In genomic region chr9:120925535-120926396, GRCh38 we compare ENCODE assay signal across 8 cellular contexts. TPM values are rescaled to one million over a fixed set of nuclear protein-coding genes. Genes with fewer than 3 reads are reported as not detected.
A peak's percentile ranks its signal among the peaks of the same experiment; 100 is the strongest.
DNase-seq lines count a peak whose midpoint lies in the region; ATAC-seq, FAIRE-seq and TF ChIP-seq lines count a peak whose summit lies in the region.

No MANE protein-coding gene starts in this region.

- TF ChIP-seq CTCF in bronchial epithelial cell (IDR thresholded peaks at IDR 0.05; ENCODE audit: insufficient read depth, low read length, severe bottlenecking): no peak
- no peak for TF ChIP-seq CTCF in type B pancreatic cell (conservative IDR thresholded peaks at IDR 0.05)

- H3K4me1 Mint-ChIP-seq in natural killer cell treated with Interleukin-12 subunit alpha and Interleukin-12 subunit beta and Interleukin-15 and Interleukin-18, amount 100 ng/mL, for 72 hours (ENCODE audit: low read depth in 2 of 2): peaks cover 65 to 86% of the 10 kb centered on the region in 2 donors
- H3K4me1 Mint-ChIP-seq in type B pancreatic cell (ENCODE audit: unreplicated experiment): peaks cover 18% of the 10 kb centered on the region

- ATAC-seq in GM18511 (IDR thresholded peaks at IDR 0.05; ENCODE audit: unreplicated experiment): peak; percentile 49
- peak; percentile 51 for ATAC-seq in HG02938 (IDR thresholded peaks at IDR 0.05; ENCODE audit: unreplicated experiment)
- ATAC-seq in natural killer cell treated with Interleukin-12 subunit alpha and Interleukin-12 subunit beta and Interleukin-15 and Interleukin-18, amount 100 ng/mL, for 72 hours: peak; percentile 76 to 85

- H3K4me3 ChIP-seq in bronchial epithelial cell (ENCODE audit: low read depth, low read length): no peak overlapping the region

- H3K36me3 Mint-ChIP-seq in natural killer cell treated with Interleukin-12 subunit alpha and Interleukin-12 subunit beta and Interleukin-15 and Interleukin-18, amount 100 ng/mL, for 72 hours: peaks cover 24% of the 10 kb centered on the region
- no peaks in the 10 kb centered on the region for H3K36me3 Mint-ChIP-seq in type B pancreatic cell

- H3K27me3 ChIP-seq in bronchial epithelial cell (ENCODE audit: control insufficient read depth, insufficient read depth, low read length): no peaks in the 10 kb centered on the region

- FAIRE-seq in bronchial epithelial cell (lab: Jason Lieb, UNC): no peak

- H3K4me3 Mint-ChIP-seq in natural killer cell treated with Interleukin-12 subunit alpha and Interleukin-12 subunit beta and Interleukin-15 and Interleukin-18, amount 100 ng/mL, for 72 hours: peak overlapping the region; percentile 99
- H3K4me3 Mint-ChIP-seq in type B pancreatic cell: peak overlapping the region; percentile 28

- peak overlapping the region; percentile 97 to 98 for H3K27ac Mint-ChIP-seq in natural killer cell treated with Interleukin-12 subunit alpha and Interleukin-12 subunit beta and Interleukin-15 and Interleukin-18, amount 100 ng/mL, for 72 hours
- H3K27ac Mint-ChIP-seq in type B pancreatic cell: no peak overlapping the region

- peak; percentile 70 for DNase-seq in T-helper 9 cell
- DNase-seq in bronchial epithelial cell (ENCODE audit: low read depth): peak; percentile 83
- peak; percentile 92 for DNase-seq in natural killer cell treated with Interleukin-12 subunit alpha and Interleukin-12 subunit beta and Interleukin-15 and Interleukin-18, amount 100 ng/mL, for 72 hours (ENCODE audit: low spot score)
- DNase-seq in type B pancreatic cell (ENCODE audit: extremely low spot score, unreplicated experiment): no peak
- no peak for DNase-seq in D341Med (ENCODE audit: low spot score)
- no peak for DNase-seq in SKM-1 treated with dmso at 0.1 percent for 144 hours (lab: John Stamatoyannopoulos, UW; ENCODE audit: unreplicated experiment)

- no peaks in the 10 kb centered on the region for H3K27me3 Mint-ChIP-seq in natural killer cell treated with Interleukin-12 subunit alpha and Interleukin-12 subunit beta and Interleukin-15 and Interleukin-18, amount 100 ng/mL, for 72 hours
- H3K27me3 Mint-ChIP-seq in type B pancreatic cell: peaks cover 6% of the 10 kb centered on the region

- H3K9me3 Mint-ChIP-seq in natural killer cell treated with Interleukin-12 subunit alpha and Interleukin-12 subunit beta and Interleukin-15 and Interleukin-18, amount 100 ng/mL, for 72 hours: no peaks in the 10 kb centered on the region
- H3K9me3 Mint-ChIP-seq in type B pancreatic cell: no peaks in the 10 kb centered on the region

- H3K36me3 ChIP-seq in bronchial epithelial cell (ENCODE audit: control insufficient read depth, insufficient read depth, low read length): no peaks in the 10 kb centered on the region

RNA-seq across cellular contexts. Expression of gene TRAF1, which starts 0.8 kb away (rescaled TPM):
- total RNA-seq in bronchial epithelial cell (0.79 and 1.0 TPM in 2 replicates), type B pancreatic cell (ENCODE audit: low replicate concordance) (1.9 and 3.1 TPM in 2 replicates)
- 100 to 1,000 TPM; 145 to 375 TPM for total RNA-seq in natural killer cell treated with Interleukin-12 subunit alpha and Interleukin-12 subunit beta and Interleukin-15 and Interleukin-18, amount 100 ng/mL, for 72 hours

RNA-seq across cellular contexts. Expression of gene PHF19, which starts 48.8 kb away (rescaled TPM):
- total RNA-seq in bronchial epithelial cell (7.6 TPM in 2 replicates), type B pancreatic cell (ENCODE audit: low replicate concordance) (31.0 and 39.6 TPM in 2 replicates)
- total RNA-seq in natural killer cell treated with Interleukin-12 subunit alpha and Interleukin-12 subunit beta and Interleukin-15 and Interleukin-18, amount 100 ng/mL, for 72 hours: 100 to 1,000 TPM in 1 of 2 donors, 10 to 100 TPM in 1; 97.4 to 177 TPM

Comparison
In these comparisons a context has a peak if more than half of its experiments do, and no peak if none do; other contexts are left out.
1. DNase-seq: peak in T-helper 9 cell (single experiment), bronchial epithelial cell (single experiment) and natural killer cell treated with Interleukin-12 subunit alpha and Interleukin-12 subunit beta and Interleukin-15 and Interleukin-18, amount 100 ng/mL, for 72 hours (single experiment); none in type B pancreatic cell (single experiment), D341Med (single experiment) and SKM-1 treated with dmso at 0.1 percent for 144 hours (single experiment).
2. RNA of gene TRAF1, which starts 0.8 kb away (total RNA-seq): 145 to 375 TPM in natural killer cell treated with Interleukin-12 subunit alpha and Interleukin-12 subunit beta and Interleukin-15 and Interleukin-18, amount 100 ng/mL, for 72 hours; 1.9 to 3.1 TPM in type B pancreatic cell and 0.79 to 1.0 TPM in bronchial epithelial cell; every median in the first group is over 10 times any median in the second.
3. Peak in every context shown above with its lines, with median percentiles within 50 percentile points of each other: ATAC-seq.